31 cellular contexts compared by ENCODE assay signal in the genomic region with DNA sequence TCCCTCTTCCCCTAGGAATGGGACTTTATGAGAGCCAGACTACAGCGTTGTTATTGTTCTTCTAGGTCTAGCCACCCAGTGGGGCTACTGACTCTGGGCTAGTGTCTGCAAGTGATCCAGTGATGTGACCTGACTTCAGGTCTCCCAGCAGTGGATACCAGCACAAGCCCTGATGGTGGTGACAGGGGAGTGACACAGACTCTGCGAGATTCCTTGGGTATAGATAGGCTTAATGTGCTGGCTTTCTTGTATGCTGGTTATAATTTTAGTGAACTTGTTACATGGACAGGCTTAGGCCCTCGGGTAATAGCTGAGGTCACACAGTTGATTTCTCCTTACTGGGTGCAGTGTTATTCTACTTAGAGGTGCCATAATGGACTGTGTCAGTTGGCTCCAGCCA.
"Had no signal": no experiment of that assay in that cellular context is flagged by ENCODE, and none has a peak within 500 bp of the region (broad histone marks: within the 10 kb centered on the region; RNA-seq: fewer than 3 reads in every experiment).

No MANE protein-coding gene starts in this region.

- H3K27me3 ChIP-seq: ovary, right lobe of liver, sigmoid colon, suprapubic skin, testis, transverse colon, upper lobe of left lung, vagina had no signal

- H3K36me3 Mint-ChIP-seq: naive B cell; naive thymus-derived CD8-positive, alpha-beta T cell; natural killer cell treated with Interleukin-12 subunit alpha and Interleukin-12 subunit beta and Interleukin-15 and Interleukin-18, amount 100 ng/mL, for 72 hours; stimulated activated memory B cell treated with anti-CD40 and anti-IgM and Interleukin-4, amounts not matched to agents 10 μg/mL and 1 μg/mL and 100 μg/mL, for 72 hours had no signal

- H3K9me3 Mint-ChIP-seq: natural killer cell treated with Interleukin-12 subunit alpha and Interleukin-12 subunit beta and Interleukin-15 and Interleukin-18, amount 100 ng/mL, for 72 hours; stimulated activated naive CD8-positive, alpha-beta T cell treated with anti-CD3 and anti-CD28 coated beads, Interleukin-15, amount 100 ng/mL, for 72 hours had no signal

- H3K27ac ChIP-seq: ovary, parathyroid adenoma, psoas muscle, right lobe of liver, sigmoid colon, suprapubic skin, tibial artery, transverse colon, upper lobe of left lung, vagina had no signal

- H3K79me2 ChIP-seq: parathyroid adenoma had no signal

- H3K4me1 ChIP-seq: parathyroid adenoma, psoas muscle, right lobe of liver, sigmoid colon, suprapubic skin, tibial artery, transverse colon, upper lobe of left lung, vagina had no signal

- H2AFZ ChIP-seq: parathyroid adenoma had no signal

- DNase-seq: naive B cell; naive thymus-derived CD8-positive, alpha-beta T cell; nephron progenitor cell; occipital lobe; ovary; posterior cingulate gyrus; psoas muscle; right cardiac atrium; right lobe of liver; sigmoid colon; small intestine; stimulated activated CD4-positive, alpha-beta T cell treated with anti-CD3 and anti-CD28 coated beads, Interleukin-15, amount 100 ng/mL, for 24 hours; stimulated activated CD4-positive, alpha-beta T cell treated with anti-CD3 and anti-CD28 coated beads, Interleukin-2, amount 100 ng/mL, for 24 hours; stimulated activated CD4-positive, alpha-beta T cell treated with anti-CD3 and anti-CD28 coated beads, Interleukin-2, amount 100 ng/mL, for 48 hours; stimulated activated CD4-positive, alpha-beta T cell treated with anti-CD3 and anti-CD28 coated beads, Interleukin-4, amount 100 ng/mL, for 24 hours; stimulated activated naive CD4-positive, alpha-beta T cell; stimulated activated naive CD8-positive, alpha-beta T cell treated with anti-CD3 and anti-CD28 coated beads, Interleukin-15, amount 100 ng/mL, for 72 hours; stimulated activated naive CD8-positive, alpha-beta T cell treated with anti-CD3 and anti-CD28 coated beads, Interleukin-15, Interleukin-2, amounts not matched to agents 100 U/mL and 50 U/mL, for 24 hours; substantia nigra; tibial artery; transverse colon; upper lobe of left lung had no signal

- H3K27ac Mint-ChIP-seq: naive B cell; natural killer cell treated with Interleukin-12 subunit alpha and Interleukin-12 subunit beta and Interleukin-15 and Interleukin-18, amount 100 ng/mL, for 72 hours; nephron progenitor cell; progenitor cell of endocrine pancreas; stimulated activated memory B cell treated with anti-CD40 and anti-IgM and Interleukin-4, amounts not matched to agents 10 μg/mL and 1 μg/mL and 100 μg/mL, for 72 hours; stimulated activated naive CD8-positive, alpha-beta T cell treated with anti-CD3 and anti-CD28 coated beads, Interleukin-15, amount 100 ng/mL, for 72 hours had no signal

- H3K9ac ChIP-seq: parathyroid adenoma had no signal

- H3K9me3 ChIP-seq: ovary, psoas muscle, right lobe of liver, sigmoid colon, suprapubic skin, testis, tibial artery, transverse colon, upper lobe of left lung, vagina had no signal

- ATAC-seq: naive thymus-derived CD8-positive, alpha-beta T cell; psoas muscle; right cardiac atrium; stimulated activated naive CD8-positive, alpha-beta T cell treated with anti-CD3 and anti-CD28 coated beads, Interleukin-15, amount 100 ng/mL, for 72 hours; stimulated activated naive CD8-positive, alpha-beta T cell treated with anti-CD3 and anti-CD28 coated beads, Interleukin-15, Interleukin-2, amounts not matched to agents 100 U/mL and 50 U/mL, for 24 hours had no signal

- FAIRE-seq: small intestine, urothelium cell line had no signal

- H3K4me1 Mint-ChIP-seq: naive B cell; naive thymus-derived CD8-positive, alpha-beta T cell; neural crest cell; stimulated activated memory B cell treated with anti-CD40 and anti-IgM and Interleukin-4, amounts not matched to agents 10 μg/mL and 1 μg/mL and 100 μg/mL, for 72 hours; stimulated activated naive CD8-positive, alpha-beta T cell treated with anti-CD3 and anti-CD28 coated beads, Interleukin-15, amount 100 ng/mL, for 72 hours had no signal

- H3K4me3 ChIP-seq: ovary, psoas muscle, right lobe of liver, sigmoid colon, suprapubic skin, testis, tibial artery, transverse colon, upper lobe of left lung, vagina had no signal

- H3K36me3 ChIP-seq: ovary, right lobe of liver, sigmoid colon, suprapubic skin, tibial artery, transverse colon, upper lobe of left lung, vagina had no signal

- H3K4me3 Mint-ChIP-seq: naive B cell; naive thymus-derived CD8-positive, alpha-beta T cell; natural killer cell treated with Interleukin-12 subunit alpha and Interleukin-12 subunit beta and Interleukin-15 and Interleukin-18, amount 100 ng/mL, for 72 hours; nephron progenitor cell; neural crest cell; stimulated activated memory B cell treated with anti-CD40 and anti-IgM and Interleukin-4, amounts not matched to agents 10 μg/mL and 1 μg/mL and 100 μg/mL, for 72 hours; stimulated activated naive CD8-positive, alpha-beta T cell treated with anti-CD3 and anti-CD28 coated beads, Interleukin-15, amount 100 ng/mL, for 72 hours had no signal
